In genomic region chr14:104377256-104377655, GRCh38 we compare ENCODE assay signal across 22 cellular contexts.
A peak's percentile ranks its signal among the peaks of the same experiment; 100 is the strongest.
DNase-seq lines count a peak whose midpoint lies in the region; ATAC-seq and TF ChIP-seq lines count a peak whose summit lies in the region.
"Had no signal": no experiment of that assay in that cellular context is flagged by ENCODE, and none has a peak within 500 bp of the region (broad histone marks: within the 10 kb centered on the region; RNA-seq: fewer than 3 reads in every experiment).

No MANE protein-coding gene starts in this region.

- in situ Hi-C loops in HAP-1 (cut with MboI; ENCODE audit: low sequenced_read_pairs) = no loop called here

- 88% methylated on average over 10 of the region's 10 CpGs for WGBS in heart right ventricle, 2 donors

- ATAC-seq in Right ventricle myocardium inferior (no peak), heart right ventricle (no peak)
- ATAC-seq: A549, GM23338 had no signal

- H3K9me3 ChIP-seq in heart right ventricle (peaks cover 0 to 26% (median 12%) of the 10 kb centered on the region in 11 donors), neural cell (ENCODE audit: low read length) (no peaks in the 10 kb centered on the region), HAP-1 (0 out of 2 replicates have a peak, but pooled peaks cover 3% of the 10 kb centered on the region)
- H3K9me3 ChIP-seq: BE2C had no signal

- H3K27me3 ChIP-seq in heart right ventricle (peaks cover 0 to 33% (median 8%) of the 10 kb centered on the region in 7 donors), neural cell (ENCODE audit: insufficient read depth, low read depth, low read length) (no peaks in the 10 kb centered on the region), HAP-1 (ENCODE audit: low read depth) (no peaks in the 10 kb centered on the region)
- H3K27me3 ChIP-seq: BE2C; BLaER1 treated with 17β-estradiol and CSF1 and Interleukin-3, amounts not matched to agents 10 nM and 100 nM had no signal

- TF ChIP-seq RAD21 in neural cell (conservative IDR thresholded peaks at IDR 0.05) = no peak

- H3K9me2 ChIP-seq in neural cell (ENCODE audit: insufficient read depth, low read length) = no peaks in the 10 kb centered on the region

- intact Hi-C loops in Right ventricle myocardium inferior (cut with DNase I) = no loop called here
- intact Hi-C loops in heart right ventricle (cut with DNase I) = loop anchor here in 2 of 10 donors (10.0 kb wide), 1 partner anchor 242 kb away; the partner anchor contains the start of gene KIF26A (in 2 of the 2)
- intact Hi-C loops in posterior vena cava (cut with DNase I) = no loop called here

- no peak overlapping the region for H3K27ac ChIP-seq in heart right ventricle
- peak overlapping the region; percentile 98 for H3K27ac ChIP-seq in neural cell (ENCODE audit: low read length)
- H3K27ac ChIP-seq: A549; BLaER1 treated with 17β-estradiol and CSF1 and Interleukin-3, amounts not matched to agents 10 nM and 100 nM had no signal

- no peaks in the 10 kb centered on the region for H3K4me1 ChIP-seq in heart right ventricle
- no peaks in the 10 kb centered on the region for H3K4me1 ChIP-seq in HAP-1
- H3K4me1 ChIP-seq: A549 had no signal

- no peaks in the 10 kb centered on the region for H4K20me1 ChIP-seq in neural cell (ENCODE audit: insufficient read depth)
- H4K20me1 ChIP-seq: BLaER1 treated with 17β-estradiol and CSF1 and Interleukin-3, amounts not matched to agents 10 nM and 100 nM had no signal

- H3K79me2 ChIP-seq in neural cell (replicated peaks; ENCODE audit: insufficient read depth, low read length) = no peaks in the 10 kb centered on the region

- peaks cover 4% of the 10 kb centered on the region for H3K36me3 Mint-ChIP-seq in chondrocyte (ENCODE audit: low read depth)
- H3K36me3 Mint-ChIP-seq: CD14-positive monocyte had no signal

- H3K27me3 Mint-ChIP-seq in chondrocyte (ENCODE audit: low read depth) = peaks cover 37% of the 10 kb centered on the region
- H3K27me3 Mint-ChIP-seq: CD4-positive, alpha-beta T cell had no signal

- H3K9me3 Mint-ChIP-seq in chondrocyte (ENCODE audit: low read depth) = peaks cover 21% of the 10 kb centered on the region

- DNase-seq in Right ventricle myocardium inferior (ENCODE audit: missing footprints) (peak; percentile 39), heart right ventricle (no peak), chondrocyte (ENCODE audit: low spot score) (peak; percentile 73), posterior vena cava (ENCODE audit: low spot score) (peak; percentile 38), HAP-1 (ENCODE audit: low spot score in 2 of 2) (no peak), SHP77 (lab: John Stamatoyannopoulos, UW) (no peak)
- DNase-seq: 8988T; ACHN; AML-193; BE2C; CD4-positive, alpha-beta T cell; CD8-positive, alpha-beta memory T cell; DMS 273 treated with DMSO at 0.1 percent for 48 hours; DMS53; DMS79 treated with DMSO at 0.1 percent for 48 hours; GF-D8; HCEC 1CT had no signal

- H3K4me3 ChIP-seq in heart right ventricle = no peak overlapping the region
- H3K4me3 ChIP-seq in neural cell (ENCODE audit: low read length) = peak overlapping the region; percentile 52
- H3K4me3 ChIP-seq in HAP-1 = no peak overlapping the region
- H3K4me3 ChIP-seq: A549; BLaER1 treated with 17β-estradiol and CSF1 and Interleukin-3, amounts not matched to agents 10 nM and 100 nM; GM23338 had no signal

- TF ChIP-seq EP300 in neural cell (conservative IDR thresholded peaks at IDR 0.05; ENCODE audit: poor library complexity, severe bottlenecking) = no peak

- no peak overlapping the region for H2AFZ ChIP-seq in neural cell (ENCODE audit: low read depth, low read length)
- H2AFZ ChIP-seq: GM23338 had no signal

- TF ChIP-seq CTCF in heart right ventricle (IDR thresholded peaks at IDR 0.05) = no peak
- no peak for TF ChIP-seq CTCF in chondrocyte (IDR thresholded peaks at IDR 0.05)
- no peak for TF ChIP-seq CTCF in neural cell (IDR thresholded peaks at IDR 0.05; ENCODE audit: poor library complexity, severe bottlenecking)

- no peaks in the 10 kb centered on the region for H3F3A ChIP-seq in neural cell (ENCODE audit: insufficient read depth, low read length, poor library complexity, severe bottlenecking)

- no peak overlapping the region for H3K4me3 Mint-ChIP-seq in chondrocyte (ENCODE audit: unreplicated experiment)
- H3K4me3 Mint-ChIP-seq: CD14-positive monocyte; CD4-positive, alpha-beta T cell; CD8-positive, alpha-beta memory T cell; GM23338 had no signal

- H3K4me2 ChIP-seq in neural cell (ENCODE audit: low read length) = no peak overlapping the region
- H3K4me2 ChIP-seq: A549; BLaER1 treated with 17β-estradiol and CSF1 and Interleukin-3, amounts not matched to agents 10 nM and 100 nM; GM23338 had no signal

- H3K36me3 ChIP-seq in heart right ventricle = no peaks in the 10 kb centered on the region
- no peaks in the 10 kb centered on the region for H3K36me3 ChIP-seq in neural cell (ENCODE audit: insufficient read depth, low read length)
- H3K36me3 ChIP-seq in HAP-1 (replicated peaks) = no peaks in the 10 kb centered on the region
- H3K36me3 ChIP-seq: BE2C; BLaER1 treated with 17β-estradiol and CSF1 and Interleukin-3, amounts not matched to agents 10 nM and 100 nM had no signal

- peak overlapping the region; percentile 75 for H3K9ac ChIP-seq in neural cell (ENCODE audit: low read length)
- H3K9ac ChIP-seq: BLaER1 treated with 17β-estradiol and CSF1 and Interleukin-3, amounts not matched to agents 10 nM and 100 nM had no signal

- no peak overlapping the region for H3K27ac Mint-ChIP-seq in chondrocyte (ENCODE audit: unreplicated experiment)
- H3K27ac Mint-ChIP-seq: CD14-positive monocyte; CD4-positive, alpha-beta T cell had no signal

- no peaks in the 10 kb centered on the region for H3K4me1 Mint-ChIP-seq in chondrocyte (ENCODE audit: low read depth)
- H3K4me1 Mint-ChIP-seq: CD14-positive monocyte, GM23338 had no signal

TF ChIP-seq in neural cell, 6 proteins besides CTCF, POLR2A, EP300 and RAD21:
- TF ChIP-seq TAF1 (IDR thresholded peaks at IDR 0.05; ENCODE audit: low read depth) (no peak), SMC3 (conservative IDR thresholded peaks at IDR 0.05; ENCODE audit: poor library complexity) (no peak), EZH2 (IDR thresholded peaks at IDR 0.05; ENCODE audit: borderline replicate concordance, insufficient read depth, low read length, poor library complexity, severe bottlenecking) (no peak), POLR2AphosphoS5 (IDR thresholded peaks at IDR 0.05) (no peak), MXI1 (conservative IDR thresholded peaks at IDR 0.05; ENCODE audit: poor library complexity, severe bottlenecking) (no peak)
- TF ChIP-seq, protein P1, sequence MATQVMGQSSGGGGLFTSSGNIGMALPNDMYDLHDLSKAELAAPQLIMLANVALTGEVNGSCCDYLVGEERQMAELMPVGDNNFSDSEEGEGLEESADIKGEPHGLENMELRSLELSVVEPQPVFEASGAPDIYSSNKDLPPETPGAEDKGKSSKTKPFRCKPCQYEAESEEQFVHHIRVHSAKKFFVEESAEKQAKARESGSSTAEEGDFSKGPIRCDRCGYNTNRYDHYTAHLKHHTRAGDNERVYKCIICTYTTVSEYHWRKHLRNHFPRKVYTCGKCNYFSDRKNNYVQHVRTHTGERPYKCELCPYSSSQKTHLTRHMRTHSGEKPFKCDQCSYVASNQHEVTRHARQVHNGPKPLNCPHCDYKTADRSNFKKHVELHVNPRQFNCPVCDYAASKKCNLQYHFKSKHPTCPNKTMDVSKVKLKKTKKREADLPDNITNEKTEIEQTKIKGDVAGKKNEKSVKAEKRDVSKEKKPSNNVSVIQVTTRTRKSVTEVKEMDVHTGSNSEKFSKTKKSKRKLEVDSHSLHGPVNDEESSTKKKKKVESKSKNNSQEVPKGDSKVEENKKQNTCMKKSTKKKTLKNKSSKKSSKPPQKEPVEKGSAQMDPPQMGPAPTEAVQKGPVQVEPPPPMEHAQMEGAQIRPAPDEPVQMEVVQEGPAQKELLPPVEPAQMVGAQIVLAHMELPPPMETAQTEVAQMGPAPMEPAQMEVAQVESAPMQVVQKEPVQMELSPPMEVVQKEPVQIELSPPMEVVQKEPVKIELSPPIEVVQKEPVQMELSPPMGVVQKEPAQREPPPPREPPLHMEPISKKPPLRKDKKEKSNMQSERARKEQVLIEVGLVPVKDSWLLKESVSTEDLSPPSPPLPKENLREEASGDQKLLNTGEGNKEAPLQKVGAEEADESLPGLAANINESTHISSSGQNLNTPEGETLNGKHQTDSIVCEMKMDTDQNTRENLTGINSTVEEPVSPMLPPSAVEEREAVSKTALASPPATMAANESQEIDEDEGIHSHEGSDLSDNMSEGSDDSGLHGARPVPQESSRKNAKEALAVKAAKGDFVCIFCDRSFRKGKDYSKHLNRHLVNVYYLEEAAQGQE (IDR thresholded peaks at IDR 0.05; ENCODE audit: borderline replicate concordance) = no peak
TF ChIP-seq in neural cell: peak in this region for 0.

Comparison
In these comparisons a context has a peak if more than half of its experiments do, and no peak if none do; other contexts are left out.
1. DNase-seq: peak in Right ventricle myocardium inferior (single experiment), chondrocyte (single experiment) and posterior vena cava (single experiment); none in heart right ventricle (0 of 2), HAP-1 (0 of 2) and SHP77 (0 of 2).